In genomic region chr1:173208868-173209267, GRCh38 we compare ENCODE assay signal across 9 cellular contexts. TPM values are rescaled to one million over a fixed set of nuclear protein-coding genes. Genes with fewer than 3 reads are reported as not detected.
"Had no signal": no experiment of that assay in that cellular context is flagged by ENCODE, and none has a peak within 500 bp of the region (broad histone marks: within the 10 kb centered on the region; RNA-seq: fewer than 3 reads in every experiment).

No MANE protein-coding gene starts in this region.

- ATAC-seq: GM23338, HepG2 had no signal

- H3K9me3 Mint-ChIP-seq: GM23338, H9, HFFc6, IgD-negative memory B cell had no signal

- H2AFZ ChIP-seq: GM23338 had no signal

- H3K4me3 ChIP-seq: GM23338 had no signal

- H3K27me3 Mint-ChIP-seq: IgD-negative memory B cell had no signal

- DNase-seq: H9, HCEC 1CT, HFFc6, KBM-7 had no signal

- H3K27ac Mint-ChIP-seq: GM23338, H9, HFFc6, IgD-negative memory B cell had no signal

- H3K4me3 Mint-ChIP-seq: GM23338, H9, HFFc6, IgD-negative memory B cell had no signal

- H3K27ac ChIP-seq: HL-60 had no signal

- H3K36me3 Mint-ChIP-seq: IgD-negative memory B cell had no signal

- H3K4me2 ChIP-seq: GM23338 had no signal

RNA-seq across cellular contexts. Expression of gene TNFSF4, which starts 1.7 kb away (rescaled TPM):
- total RNA-seq: HT1080 had no signal
